16 cellular contexts compared by ENCODE assay signal in the genomic region with DNA sequence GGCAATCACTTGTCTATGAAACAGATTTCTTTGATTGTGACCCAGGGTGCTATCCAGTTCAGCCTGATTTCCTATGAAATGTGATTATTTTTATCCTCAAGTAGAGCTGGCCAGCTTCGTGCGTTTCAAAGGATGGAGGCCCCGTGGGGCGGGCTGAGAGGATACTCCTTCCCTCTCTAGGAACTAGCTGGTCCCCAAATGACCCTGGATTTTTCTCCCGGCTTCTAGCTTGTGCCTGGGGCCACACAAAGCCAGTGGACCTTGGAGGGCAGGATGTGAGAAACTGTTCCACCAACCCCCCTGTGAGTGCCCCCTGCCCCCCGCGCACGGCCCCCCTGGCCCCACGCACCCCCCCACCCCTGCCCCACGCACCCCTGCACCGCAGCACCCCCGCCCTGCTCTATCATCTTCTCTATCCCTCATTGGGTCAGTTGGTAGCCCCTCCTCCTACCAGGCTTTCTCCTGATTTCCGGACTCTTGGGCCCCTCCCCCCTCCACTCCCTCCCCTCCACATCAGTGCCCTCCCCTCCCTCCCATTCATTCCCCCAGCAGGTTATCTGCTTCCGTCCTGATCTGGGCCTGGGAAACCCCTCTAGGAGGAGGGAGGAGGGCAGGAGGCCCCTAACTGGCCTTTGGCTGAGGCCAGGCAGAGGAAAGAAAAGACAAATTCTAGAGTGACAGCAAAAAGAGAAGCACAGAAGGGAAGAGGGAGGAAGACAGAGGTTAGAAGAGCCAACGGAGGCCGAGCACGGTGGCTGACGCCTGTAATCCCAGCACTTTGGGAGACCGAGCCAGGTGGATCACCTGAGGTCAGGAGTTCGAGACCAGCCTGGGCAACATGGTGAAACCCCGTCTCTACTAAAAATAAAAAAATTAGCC. TPM values are rescaled to one million over a fixed set of nuclear protein-coding genes. Genes with fewer than 3 reads are reported as not detected.
DNase-seq lines count a peak whose midpoint lies in the region; ATAC-seq and TF ChIP-seq lines count a peak whose summit lies in the region.
"Had no signal": no experiment of that assay in that cellular context is flagged by ENCODE, and none has a peak within 500 bp of the region (broad histone marks: within the 10 kb centered on the region; RNA-seq: fewer than 3 reads in every experiment).

No MANE protein-coding gene starts in this region.

- POLR2A ChIA-PET in activated B cell treated with CpG ODN at 0.5 μM for 24 hours (lab: Charles Lee), result no interaction called here

- no peak overlapping the region for H3K9ac ChIP-seq in BLaER1

- no peaks in the 10 kb centered on the region; the same call in 1 of the 2 replicates for H4K20me1 ChIP-seq in BLaER1

- H3K4me3 Mint-ChIP-seq in activated B cell treated with CpG ODN at 0.5 μM for 24 hours (no peak overlapping the region), glutamatergic neuron (ENCODE audit: unreplicated experiment) (no peak overlapping the region)

- DNase-seq in GM10266 (ENCODE audit: extremely low spot score) (peak; percentile 59), activated B cell treated with CpG ODN at 0.5 μM for 24 hours (no peak), left kidney (ENCODE audit: low read depth, low spot score) (peak; percentile 68), glutamatergic neuron (no peak), NCI-H345 treated with DMSO at 0.1 percent for 48 hours (lab: John Stamatoyannopoulos, UW; ENCODE audit: unreplicated experiment) (no peak)
- DNase-seq: activated CD4-positive, CD25-positive, alpha-beta regulatory T cell treated with anti-CD3 and anti-CD28 coated beads, Interleukin-2, amount 50 U/mL, for 72 hours; effector CD8-positive, alpha-beta T cell; foreskin keratinocyte; islet precursor cell; MG63; stimulated activated CD4-positive, alpha-beta T cell treated with anti-CD3 and anti-CD28 coated beads, Interleukin-4, amount 100 ng/mL, for 24 hours; stimulated activated naive CD4-positive, alpha-beta T cell had no signal

- H3K36me3 Mint-ChIP-seq in activated B cell treated with CpG ODN at 0.5 μM for 24 hours (ENCODE audit: low read depth), result no peaks in the 10 kb centered on the region
- H3K36me3 Mint-ChIP-seq in glutamatergic neuron (ENCODE audit: unreplicated experiment), result no peaks in the 10 kb centered on the region

- no peak for ATAC-seq in activated B cell treated with CpG ODN at 0.5 μM for 24 hours (ENCODE audit: low read depth)
- ATAC-seq in GM21390 (IDR thresholded peaks at IDR 0.05; ENCODE audit: unreplicated experiment), result no peak
- ATAC-seq in HG03342 (IDR thresholded peaks at IDR 0.05; ENCODE audit: unreplicated experiment), result no peak
- ATAC-seq: foreskin keratinocyte, sciatic nerve had no signal

- intact Hi-C loops in activated B cell treated with CpG ODN at 0.5 μM for 24 hours (cut with micrococcal nuclease), result no loop called here

- CTCF ChIA-PET in activated B cell treated with CpG ODN at 0.5 μM for 24 hours (lab: Charles Lee), result no interaction called here

- H3K4me1 ChIP-seq in BLaER1, result peaks cover 66% of the 10 kb centered on the region
- H3K4me1 ChIP-seq: foreskin keratinocyte had no signal

- no peaks in the 10 kb centered on the region for H3K27me3 Mint-ChIP-seq in activated B cell treated with CpG ODN at 0.5 μM for 24 hours
- peaks cover 4% of the 10 kb centered on the region for H3K27me3 Mint-ChIP-seq in glutamatergic neuron (ENCODE audit: unreplicated experiment)

- TF ChIP-seq CTCF in GM10266 (IDR thresholded peaks at IDR 0.05; ENCODE audit: control insufficient read depth, insufficient read depth, low read depth, missing control alignments) (no peak), activated B cell treated with CpG ODN at 0.5 μM for 24 hours (IDR thresholded peaks at IDR 0.05) (no peak), glutamatergic neuron (IDR thresholded peaks at IDR 0.05; ENCODE audit: partially characterized antibody, unreplicated experiment) (no peak)

- H3K27ac ChIP-seq in BLaER1, result 0 out of 2 replicates have a peak overlapping the region, but pooled peaks have one; percentile 11
- H3K27ac ChIP-seq: foreskin keratinocyte had no signal

- H3K4me1 Mint-ChIP-seq in activated B cell treated with CpG ODN at 0.5 μM for 24 hours, result peaks cover 23% of the 10 kb centered on the region
- no peaks in the 10 kb centered on the region for H3K4me1 Mint-ChIP-seq in glutamatergic neuron (ENCODE audit: low read depth, unreplicated experiment)

- no peaks in the 10 kb centered on the region for H3K9me3 ChIP-seq in BLaER1
- H3K9me3 ChIP-seq: MG63 had no signal

- H3K27me3 ChIP-seq in BLaER1, result peaks cover 85% of the 10 kb centered on the region
- H3K27me3 ChIP-seq: foreskin keratinocyte, MG63 had no signal

- H3K4me2 ChIP-seq in BLaER1, result peak overlapping the region; percentile 33

- H3K36me3 ChIP-seq in BLaER1, result no peaks in the 10 kb centered on the region
- H3K36me3 ChIP-seq: MG63 had no signal

- peak overlapping the region; percentile 24 for H3K27ac Mint-ChIP-seq in activated B cell treated with CpG ODN at 0.5 μM for 24 hours
- no peak overlapping the region for H3K27ac Mint-ChIP-seq in glutamatergic neuron (ENCODE audit: unreplicated experiment)

- H3K9me3 Mint-ChIP-seq in activated B cell treated with CpG ODN at 0.5 μM for 24 hours, result no peaks in the 10 kb centered on the region
- no peaks in the 10 kb centered on the region for H3K9me3 Mint-ChIP-seq in glutamatergic neuron (ENCODE audit: unreplicated experiment)

- no peak overlapping the region for H3K4me3 ChIP-seq in BLaER1
- H3K4me3 ChIP-seq: MG63 had no signal

RNA-seq across cellular contexts. Expression of a gene that starts 3.3 kb away (rescaled TPM):
- total RNA-seq in activated B cell treated with CpG ODN at 0.5 μM for 24 hours (0.07 TPM in 2 replicates), glutamatergic neuron (ENCODE audit: unreplicated experiment) (not detected)
- total RNA-seq: foreskin keratinocyte had no signal

RNA-seq across cellular contexts. Expression of a gene that starts 37.6 kb away (rescaled TPM):
- total RNA-seq in activated B cell treated with CpG ODN at 0.5 μM for 24 hours, result 209 TPM in 2 replicates
- total RNA-seq in glutamatergic neuron (ENCODE audit: unreplicated experiment), result not detected
- total RNA-seq: foreskin keratinocyte had no signal

Comparison
In these comparisons a context has a peak if more than half of its experiments do, and no peak if none do; other contexts are left out.
1. DNase-seq: peak in GM10266 (single experiment) and left kidney (single experiment); none in activated B cell treated with CpG ODN at 0.5 μM for 24 hours (single experiment), glutamatergic neuron (single experiment) and NCI-H345 treated with DMSO at 0.1 percent for 48 hours (single experiment).
2. RNA of a gene that starts 37.6 kb away (total RNA-seq): 209 TPM in activated B cell treated with CpG ODN at 0.5 μM for 24 hours; not detected in glutamatergic neuron (single experiment); every median in the first group is over 100 times any median in the second.